ENCODE assay signal across 24 cellular contexts in the genomic region with DNA sequence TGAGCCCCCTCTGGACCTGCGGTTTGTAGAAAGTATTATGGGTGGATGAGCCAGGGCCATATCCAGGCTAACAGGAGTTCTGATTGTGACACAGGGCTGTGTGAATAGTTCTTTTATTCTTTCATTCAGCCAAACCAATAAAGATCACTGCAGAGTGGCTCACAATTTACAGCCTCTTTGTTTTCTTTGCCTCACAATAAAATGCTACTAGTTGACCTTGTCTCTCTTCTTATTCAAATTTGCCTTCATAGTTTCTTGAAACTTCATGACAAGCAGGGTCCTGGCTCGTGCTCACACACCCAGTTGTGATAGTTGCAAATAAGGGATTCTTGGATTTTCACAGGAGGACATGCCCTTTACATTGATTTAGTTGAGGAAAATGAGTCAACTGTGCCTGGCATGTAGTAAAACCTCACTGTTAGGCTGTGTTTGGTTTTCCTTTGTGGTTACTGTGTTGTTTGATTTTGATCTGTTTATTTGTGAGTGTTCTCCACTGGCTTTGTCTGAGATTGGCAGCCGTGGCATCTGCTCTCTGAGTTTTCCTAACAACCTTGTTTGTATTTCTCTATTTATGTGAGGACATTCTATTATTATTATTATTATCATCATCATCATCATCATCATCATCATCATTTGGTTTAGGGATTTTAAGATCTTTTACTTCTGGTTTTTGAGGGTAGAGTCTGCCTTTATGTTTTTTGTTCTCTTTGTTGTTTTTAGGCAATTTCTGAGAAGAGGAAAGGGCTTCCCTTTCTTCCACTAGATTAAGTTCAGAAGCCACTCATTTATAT. TPM values are rescaled to one million over a fixed set of nuclear protein-coding genes. Genes with fewer than 3 reads are reported as not detected.
DNase-seq lines count a peak whose midpoint lies in the region; ATAC-seq, FAIRE-seq and TF ChIP-seq lines count a peak whose summit lies in the region.
"Had no signal": no experiment of that assay in that cellular context is flagged by ENCODE, and none has a peak within 500 bp of the region (broad histone marks: within the 10 kb centered on the region; RNA-seq: fewer than 3 reads in every experiment).

No MANE protein-coding gene starts in this region.

- no peak overlapping the region for H4K5ac ChIP-seq in H1 (ENCODE audit: insufficient read length, low read depth, low read length)

- H3K4ac ChIP-seq in H1 (replicated peaks; ENCODE audit: insufficient read length, low read depth, low read length), result no peak overlapping the region

- H4K20me1 ChIP-seq in HCT116 (ENCODE audit: insufficient read depth), result no peaks in the 10 kb centered on the region
- no peaks in the 10 kb centered on the region for H4K20me1 ChIP-seq in H1 (replicated peaks in 1 of 2; ENCODE audit: control insufficient read depth in 1 of 2, insufficient read depth in 2 of 2, low read length in 2 of 2)
- H4K20me1 ChIP-seq in hepatocyte (ENCODE audit: insufficient read depth, poor library complexity, severe bottlenecking), result no peaks in the 10 kb centered on the region
- H4K20me1 ChIP-seq: BLaER1 treated with 17β-estradiol and CSF1 and Interleukin-3, amounts not matched to agents 10 nM and 100 nM had no signal

- ATAC-seq in HCT116, result peak; percentile 53
- no peak for ATAC-seq in GM21360 (IDR thresholded peaks at IDR 0.05; ENCODE audit: unreplicated experiment)
- ATAC-seq: activated CD8-positive, alpha-beta memory T cell treated with anti-CD3 and anti-CD28 coated beads, Interleukin-2, amount 10 ng/mL, durations not matched to agents 7 days and 5 days; left lobe of liver; psoas muscle; T-cell had no signal

- H3K79me1 ChIP-seq in H1 (ENCODE audit: low read depth, low read length), result no peaks in the 10 kb centered on the region

- H3K27ac ChIP-seq in HCT116 (ENCODE audit: low read depth, low read length), result no peak overlapping the region
- H3K27ac ChIP-seq in H1 (ENCODE audit: low read depth, low read length), result no peak overlapping the region
- H3K27ac ChIP-seq in hepatocyte, result no peak overlapping the region
- H3K27ac ChIP-seq: BLaER1 treated with 17β-estradiol and CSF1 and Interleukin-3, amounts not matched to agents 10 nM and 100 nM; HL-60; Peyer's patch; psoas muscle had no signal

- no peak overlapping the region for H4K8ac ChIP-seq in H1 (ENCODE audit: extremely low read depth, insufficient read depth, low read length)

- H3K4me2 ChIP-seq in HCT116 (ENCODE audit: low read length) (peak overlapping the region; percentile 34; the same call in 1 of the 2 replicates), H1 (ENCODE audit: insufficient read depth in 1 of 2, low read depth in 2 of 2, low read length in 2 of 2) (peak overlapping the region; percentile 16 to 49), hepatocyte (no peak overlapping the region)
- H3K4me2 ChIP-seq: BLaER1 treated with 17β-estradiol and CSF1 and Interleukin-3, amounts not matched to agents 10 nM and 100 nM had no signal

- no peak overlapping the region for H2BK120ac ChIP-seq in H1 (replicated peaks; ENCODE audit: low read depth, low read length)

- H3K56ac ChIP-seq in H1 (replicated peaks; ENCODE audit: insufficient read length, low read depth, low read length), result no peak overlapping the region

- no TSS peak for BruUV-seq in HCT116 (replicated peaks; lab: Mats Ljungman, UMichigan)

- no peak overlapping the region for H3K4me3 ChIP-seq in HCT116 (replicated peaks in 1 of 2; ENCODE audit: low read depth in 1 of 2, low read length in 2 of 2)
- H3K4me3 ChIP-seq in H1 (ENCODE audit: extremely low read depth in 1 of 4, insufficient read depth in 2 of 4, low read depth in 3 of 4, low read length in 4 of 4), result no peak overlapping the region; a peak in 1 of 8 replicates
- no peak overlapping the region for H3K4me3 ChIP-seq in hepatocyte
- H3K4me3 ChIP-seq: BLaER1 treated with 17β-estradiol and CSF1 and Interleukin-3, amounts not matched to agents 10 nM and 100 nM; Peyer's patch; psoas muscle; transverse colon had no signal

- no peak overlapping the region for H4K91ac ChIP-seq in H1 (replicated peaks; ENCODE audit: insufficient read length, low read length)

- H3K4me1 ChIP-seq in HCT116 (ENCODE audit: control insufficient read depth in 1 of 2, insufficient read depth in 2 of 2, low read length in 2 of 2) (peaks cover 4 to 8% of the 10 kb centered on the region in 2 experiments), H1 (replicated peaks in 1 of 4; ENCODE audit: control insufficient read depth in 3 of 4, insufficient read depth in 4 of 4, low read length in 3 of 4) (no peaks in the 10 kb centered on the region), hepatocyte (ENCODE audit: insufficient read depth) (no peaks in the 10 kb centered on the region)
- H3K4me1 ChIP-seq: BLaER1 treated with 17β-estradiol and CSF1 and Interleukin-3, amounts not matched to agents 10 nM and 100 nM; Peyer's patch; psoas muscle had no signal

- DNase-seq in HCT116 (ENCODE audit: low read depth, low spot score) (peak; percentile 28), NCI-H748 treated with DMSO at 0.1 percent for 48 hours (lab: John Stamatoyannopoulos, UW) (peak; percentile 46), H1 (ENCODE audit: low read depth in 1 of 2, low spot score in 2 of 2) (no peak), pons (ENCODE audit: low spot score) (peak; percentile 79), GOT3 (lab: John Stamatoyannopoulos, UW) (no peak), hepatocyte (ENCODE audit: low spot score) (no peak)
- no peak for DNase-seq in stimulated activated naive CD4-positive, alpha-beta T cell (lab: John Stamatoyannopoulos, UW)
- DNase-seq: activated B cell treated with CpG ODN at 0.5 μM for 24 hours; activated CD8-positive, alpha-beta memory T cell treated with anti-CD3 and anti-CD28 coated beads, Interleukin-2, amount 10 ng/mL, durations not matched to agents 7 days and 5 days; activated naive CD4-positive, alpha-beta T cell treated with anti-CD3 and anti-CD28 coated beads, Interleukin-2, amount 50 U/mL, for 16 hours; DMS79; Karpas-422; naive B cell; NCI-H2171 treated with DMSO at 0.1 percent for 48 hours; Peyer's patch; psoas muscle; stimulated activated CD8-positive, alpha-beta memory T cell treated with anti-CD3 and anti-CD28 coated beads, Interleukin-4, amount 100 ng/mL, for 48 hours; T-cell; transverse colon had no signal

- H3K14ac ChIP-seq in H1 (ENCODE audit: insufficient read length), result no peak overlapping the region

- RAD21 ChIA-PET in HCT116 (lab: Charles Lee; ENCODE audit: low non-redundant PET in 1 of 2, low total read pairs in 2 of 2, uncharacterized antibody in 2 of 2, unreplicated experiment in 2 of 2), result no interaction called here

- TF ChIP-seq POLR2A in HCT116 (IDR thresholded peaks at IDR 0.05; ENCODE audit: borderline replicate concordance, extremely low read depth, insufficient read depth, insufficient read length) (no peak), H1 (IDR thresholded peaks at IDR 0.05; ENCODE audit: control extremely low read depth in 1 of 2, low read depth in 2 of 2, low read length in 2 of 2) (no peak)

- intact Hi-C loops in HCT116 (cut with micrococcal nuclease), result no loop called here

- 0 out of 2 replicates have a peak overlapping the region, but pooled peaks have one; percentile 0 for H3K9ac ChIP-seq in HCT116 (ENCODE audit: low read length)
- no peak overlapping the region for H3K9ac ChIP-seq in H1 (replicated peaks in 1 of 4; ENCODE audit: extremely low read depth in 1 of 4, low read depth in 3 of 4, low read length in 3 of 4)
- H3K9ac ChIP-seq: BLaER1 treated with 17β-estradiol and CSF1 and Interleukin-3, amounts not matched to agents 10 nM and 100 nM had no signal

- POLR2A ChIA-PET in HCT116 (lab: Charles Lee) (no interaction called here), H1 (lab: Charles Lee; ENCODE audit: partially characterized antibody) (no interaction called here)

- H3K79me2 ChIP-seq in HCT116 (ENCODE audit: insufficient read depth, low read length) (no peaks in the 10 kb centered on the region), H1 (ENCODE audit: control insufficient read depth in 1 of 2, insufficient read depth in 2 of 2, low read length in 2 of 2) (no peaks in the 10 kb centered on the region), hepatocyte (no peaks in the 10 kb centered on the region)

- TF ChIP-seq CTCF in HCT116 (IDR thresholded peaks at IDR 0.05 in 2 of 3, conservative IDR thresholded peaks at IDR 0.05 in 1 of 3; ENCODE audit: borderline replicate concordance in 1 of 3, insufficient read depth in 1 of 3, low read depth in 2 of 3, low read length in 2 of 3) (no peak), H1 (IDR thresholded peaks at IDR 0.05; ENCODE audit: control extremely low read depth in 1 of 3, insufficient read depth in 1 of 3, low read depth in 1 of 3, low read length in 3 of 3) (no peak), hepatocyte (IDR thresholded peaks at IDR 0.05; ENCODE audit: poor library complexity) (no peak)

- H2AFZ ChIP-seq in HCT116 (ENCODE audit: low read depth, low read length, poor library complexity, severe bottlenecking) (no peak overlapping the region), H1 (ENCODE audit: low read length) (no peak overlapping the region), hepatocyte (no peak overlapping the region)

- no peak overlapping the region for H2BK20ac ChIP-seq in H1 (ENCODE audit: low read length)

- no peak for TF ChIP-seq EP300 in H1 (IDR thresholded peaks at IDR 0.05; ENCODE audit: borderline replicate concordance in 1 of 2, low read depth in 2 of 2, low read length in 2 of 2)

- 0 out of 2 replicates have a peak overlapping the region, but pooled peaks have one; percentile 40 for H2BK12ac ChIP-seq in H1 (ENCODE audit: low read depth, low read length)

- H2BK15ac ChIP-seq in H1 (ENCODE audit: low read length), result 0 out of 2 replicates have a peak overlapping the region, but pooled peaks have one; percentile 46

- H3K9me2 ChIP-seq in HCT116 (ENCODE audit: insufficient read depth) (no peaks in the 10 kb centered on the region), hepatocyte (replicated peaks; ENCODE audit: insufficient read depth) (no peaks in the 10 kb centered on the region)

- FAIRE-seq in H1 (lab: Jason Lieb, UNC), result no peak

- no peak overlapping the region; the same call in 1 of the 2 replicates for H3K18ac ChIP-seq in H1 (ENCODE audit: extremely low read depth, low read length)

- CTCF ChIA-PET in HCT116 (lab: Charles Lee), result no interaction called here
- CTCF ChIA-PET in H1 (lab: Charles Lee; ENCODE audit: partially characterized antibody), result interaction anchor here (1.0 kb wide), 1 partner anchor 13 kb away, joined by 3 read pairs; no protein-coding TSS in a partner anchor

- no peak overlapping the region for H2BK5ac ChIP-seq in H1 (ENCODE audit: low read depth, low read length)

- no peaks in the 10 kb centered on the region for H3K23me2 ChIP-seq in H1 (ENCODE audit: low read depth, low read length)

- no peak overlapping the region; the same call in 1 of the 2 replicates for H2AK5ac ChIP-seq in H1 (ENCODE audit: low read depth, low read length)

- 39% methylated on average over 3 of the region's 3 CpGs; no CpG with 5 or more reads in 1 of the 2 experiments for WGBS in H1 (ENCODE audit: extremely low coverage in 1 of 2, insufficient coverage in 1 of 2, insufficient read length in 1 of 2, insufficient replicate concordance in 2 of 2, low coverage in 1 of 2, low lambda C conversion rate in 2 of 2, missing lambda C conversion rate in 1 of 2), 2 experiments
- 39% methylated on average over 3 of the region's 3 CpGs for WGBS in hepatocyte (ENCODE audit: low lambda C conversion rate, missing lambda C conversion rate)

- TF ChIP-seq RAD21 in HCT116 (IDR thresholded peaks at IDR 0.05; ENCODE audit: low read depth), result no peak
- no peak for TF ChIP-seq RAD21 in H1 (IDR thresholded peaks at IDR 0.05 in 1 of 2, conservative IDR thresholded peaks at IDR 0.05 in 1 of 2; ENCODE audit: low read depth in 2 of 2, low read length in 2 of 2)

- H3K9me3 ChIP-seq in HCT116 (ENCODE audit: control insufficient read depth in 1 of 2, insufficient read depth in 1 of 2, low read depth in 1 of 2, low read length in 2 of 2), result no peaks in the 10 kb centered on the region
- H3K9me3 ChIP-seq in H1 (ENCODE audit: insufficient read depth in 2 of 2, low read depth in 1 of 2, low read length in 1 of 2), result no peaks in the 10 kb centered on the region
- H3K9me3 ChIP-seq in hepatocyte (ENCODE audit: low read depth), result no peaks in the 10 kb centered on the region
- H3K9me3 ChIP-seq: BLaER1 treated with 17β-estradiol and CSF1 and Interleukin-3, amounts not matched to agents 10 nM and 100 nM; Peyer's patch; psoas muscle; transverse colon had no signal

- H3K27me3 ChIP-seq in HCT116 (ENCODE audit: insufficient read depth, low read length) (no peaks in the 10 kb centered on the region), H1 (replicated peaks in 1 of 4; ENCODE audit: control insufficient read depth in 3 of 4, extremely low read depth in 1 of 4, insufficient read depth in 3 of 4, low read length in 3 of 4) (no peaks in the 10 kb centered on the region), hepatocyte (no peaks in the 10 kb centered on the region)
- H3K27me3 ChIP-seq: BLaER1 treated with 17β-estradiol and CSF1 and Interleukin-3, amounts not matched to agents 10 nM and 100 nM; Peyer's patch; transverse colon had no signal

- no peak overlapping the region for H3K23ac ChIP-seq in H1 (ENCODE audit: insufficient read length)

- H3K36me3 ChIP-seq in HCT116 (ENCODE audit: control insufficient read depth in 1 of 2, insufficient read depth in 2 of 2, low read length in 2 of 2), result no peaks in the 10 kb centered on the region
- H3K36me3 ChIP-seq in H1 (ENCODE audit: control insufficient read depth in 2 of 4, insufficient read depth in 4 of 4, low read length in 3 of 4), result no peaks in the 10 kb centered on the region
- H3K36me3 ChIP-seq in hepatocyte (replicated peaks; ENCODE audit: insufficient read depth, low read depth), result no peaks in the 10 kb centered on the region
- H3K36me3 ChIP-seq: BLaER1 treated with 17β-estradiol and CSF1 and Interleukin-3, amounts not matched to agents 10 nM and 100 nM; Peyer's patch; transverse colon had no signal

RNA-seq across cellular contexts. Expression of gene KRT6B, which starts 2.7 kb away (rescaled TPM):
- not detected for total RNA-seq in HCT116 (2021; ENCODE audit: unreplicated experiment)
- 0.03 and 0.06 TPM in 2 replicates for polyA plus RNA-seq in HCT116 (2012)
- total RNA-seq in H1 (2021; fragmentation: NEBNext Ultra II Directional; extraction: Animal tissue kit (Norgen Biotek cat#: 25700)), result not detected in 2 replicates
- polyA plus RNA-seq in H1 (2011; rRNA removed), result not detected in 2 replicates
- polyA plus RNA-seq in H1 (2011; cell fraction: cytosol; rRNA removed), result not detected
- not detected for polyA plus RNA-seq in H1 (2011; cell fraction: nucleus; rRNA removed)
- polyA plus RNA-seq in H1 (2012, experiment 1 of 2), result not detected in 4 replicates
- polyA plus RNA-seq in H1 (2012, experiment 2 of 2), result not detected
- polyA plus RNA-seq in H1 (2013, experiment 1 of 2), result not detected
- not detected for polyA plus RNA-seq in H1 (2013, experiment 2 of 2)
- not detected in 2 replicates for polyA minus RNA-seq in H1 (2011; rRNA and poly(A)+ RNA removed)
- not detected for polyA minus RNA-seq in H1 (2011; cell fraction: cytosol; rRNA and poly(A)+ RNA removed)
- polyA minus RNA-seq in H1 (2011; cell fraction: nucleus; rRNA and poly(A)+ RNA removed), result not detected
- 0.08 TPM in 1 of 2 replicates, not detected in the other for total RNA-seq in hepatocyte
- polyA plus RNA-seq in hepatocyte, result 0.10 and 0.42 TPM in 2 replicates
- total RNA-seq: activated B cell treated with CpG ODN at 0.5 μM for 24 hours; activated CD8-positive, alpha-beta memory T cell treated with anti-CD3 and anti-CD28 coated beads, Interleukin-2, amount 10 ng/mL, durations not matched to agents 7 days and 5 days; cerebellum; left lobe of liver; Peyer's patch; T-cell; transverse colon had no signal

RNA-seq across cellular contexts. Expression of gene KRT6C, which starts 19.0 kb away (rescaled TPM):
- total RNA-seq in HCT116 (2021; ENCODE audit: unreplicated experiment) (not detected), hepatocyte (0.07 and 0.32 TPM in 2 replicates)
- polyA plus RNA-seq in HCT116 (2012), result 0.04 TPM in 1 of 2 replicates, not detected in the other
- total RNA-seq in H1 (2021; fragmentation: NEBNext Ultra II Directional; extraction: Animal tissue kit (Norgen Biotek cat#: 25700)), result not detected in 2 replicates
- polyA plus RNA-seq in H1 (2011; rRNA removed) (not detected in 2 replicates), hepatocyte (0.18 and 1.3 TPM in 2 replicates)
- not detected for polyA plus RNA-seq in H1 (2011; cell fraction: cytosol; rRNA removed)
- polyA plus RNA-seq in H1 (2011; cell fraction: nucleus; rRNA removed), result not detected
- not detected in 4 replicates for polyA plus RNA-seq in H1 (2012, experiment 1 of 2)
- not detected for polyA plus RNA-seq in H1 (2012, experiment 2 of 2)
- polyA plus RNA-seq in H1 (2013, experiment 1 of 2), result not detected
- polyA plus RNA-seq in H1 (2013, experiment 2 of 2), result not detected
- not detected in 2 replicates for polyA minus RNA-seq in H1 (2011; rRNA and poly(A)+ RNA removed)
- polyA minus RNA-seq in H1 (2011; cell fraction: cytosol; rRNA and poly(A)+ RNA removed), result not detected
- not detected for polyA minus RNA-seq in H1 (2011; cell fraction: nucleus; rRNA and poly(A)+ RNA removed)
- total RNA-seq: activated B cell treated with CpG ODN at 0.5 μM for 24 hours; activated CD8-positive, alpha-beta memory T cell treated with anti-CD3 and anti-CD28 coated beads, Interleukin-2, amount 10 ng/mL, durations not matched to agents 7 days and 5 days; cerebellum; left lobe of liver; T-cell had no signal

RNA-seq across cellular contexts. Expression of gene KRT75, which starts 20.4 kb away (rescaled TPM):
- total RNA-seq in HCT116 (2021; ENCODE audit: unreplicated experiment) (not detected), hepatocyte (not detected in 2 replicates)
- not detected in 2 replicates for polyA plus RNA-seq in HCT116 (2012)
- total RNA-seq in H1 (2021; fragmentation: NEBNext Ultra II Directional; extraction: Animal tissue kit (Norgen Biotek cat#: 25700)), result not detected in 2 replicates
- polyA plus RNA-seq in H1 (2011; rRNA removed) (not detected in 2 replicates), hepatocyte (not detected in 2 replicates)
- polyA plus RNA-seq in H1 (2011; cell fraction: cytosol; rRNA removed), result not detected
- not detected for polyA plus RNA-seq in H1 (2011; cell fraction: nucleus; rRNA removed)
- polyA plus RNA-seq in H1 (2012, experiment 1 of 2), result not detected in 4 replicates
- polyA plus RNA-seq in H1 (2012, experiment 2 of 2), result not detected
- polyA plus RNA-seq in H1 (2013, experiment 1 of 2), result not detected
- not detected for polyA plus RNA-seq in H1 (2013, experiment 2 of 2)
- polyA minus RNA-seq in H1 (2011; rRNA and poly(A)+ RNA removed), result not detected in 2 replicates
- not detected for polyA minus RNA-seq in H1 (2011; cell fraction: cytosol; rRNA and poly(A)+ RNA removed)
- not detected for polyA minus RNA-seq in H1 (2011; cell fraction: nucleus; rRNA and poly(A)+ RNA removed)
- total RNA-seq: activated B cell treated with CpG ODN at 0.5 μM for 24 hours; activated CD8-positive, alpha-beta memory T cell treated with anti-CD3 and anti-CD28 coated beads, Interleukin-2, amount 10 ng/mL, durations not matched to agents 7 days and 5 days; cerebellum; left lobe of liver; Peyer's patch; psoas muscle; T-cell; transverse colon had no signal
- polyA plus RNA-seq: psoas muscle had no signal

RNA-seq across cellular contexts. Expression of gene KRT6A, which starts 38.5 kb away (rescaled TPM):
- total RNA-seq in HCT116 (2021; ENCODE audit: unreplicated experiment) (0.66 TPM), hepatocyte (5.5 and 6.8 TPM in 2 replicates)
- 0.61 and 0.90 TPM in 2 replicates for polyA plus RNA-seq in HCT116 (2012)
- total RNA-seq in H1 (2021; fragmentation: NEBNext Ultra II Directional; extraction: Animal tissue kit (Norgen Biotek cat#: 25700)), result not detected in 2 replicates
- polyA plus RNA-seq in H1 (2011; rRNA removed) (0.08 and 0.11 TPM in 2 replicates), hepatocyte (0.54 and 2.3 TPM in 2 replicates)
- not detected for polyA plus RNA-seq in H1 (2011; cell fraction: cytosol; rRNA removed)
- not detected for polyA plus RNA-seq in H1 (2011; cell fraction: nucleus; rRNA removed)
- not detected in 4 replicates for polyA plus RNA-seq in H1 (2012, experiment 1 of 2)
- polyA plus RNA-seq in H1 (2012, experiment 2 of 2), result not detected
- polyA plus RNA-seq in H1 (2013, experiment 1 of 2), result not detected
- polyA plus RNA-seq in H1 (2013, experiment 2 of 2), result not detected
- 0.22 and 3.6 TPM in 2 replicates for polyA minus RNA-seq in H1 (2011; rRNA and poly(A)+ RNA removed)
- not detected for polyA minus RNA-seq in H1 (2011; cell fraction: cytosol; rRNA and poly(A)+ RNA removed)
- polyA minus RNA-seq in H1 (2011; cell fraction: nucleus; rRNA and poly(A)+ RNA removed), result not detected
- total RNA-seq: activated B cell treated with CpG ODN at 0.5 μM for 24 hours; activated CD8-positive, alpha-beta memory T cell treated with anti-CD3 and anti-CD28 coated beads, Interleukin-2, amount 10 ng/mL, durations not matched to agents 7 days and 5 days; cerebellum; left lobe of liver; T-cell; transverse colon had no signal

RNA-seq across cellular contexts. Expression of gene KRT82, which starts 48.5 kb away (rescaled TPM):
- total RNA-seq in HCT116 (2021; ENCODE audit: unreplicated experiment) (not detected), hepatocyte (not detected in 2 replicates)
- polyA plus RNA-seq in HCT116 (2012), result not detected in 2 replicates
- total RNA-seq in H1 (2021; fragmentation: NEBNext Ultra II Directional; extraction: Animal tissue kit (Norgen Biotek cat#: 25700)), result not detected in 2 replicates
- polyA plus RNA-seq in H1 (2011; rRNA removed) (not detected in 2 replicates), hepatocyte (not detected in 2 replicates)
- polyA plus RNA-seq in H1 (2011; cell fraction: cytosol; rRNA removed), result not detected
- polyA plus RNA-seq in H1 (2011; cell fraction: nucleus; rRNA removed), result not detected
- not detected in 4 replicates for polyA plus RNA-seq in H1 (2012, experiment 1 of 2)
- polyA plus RNA-seq in H1 (2012, experiment 2 of 2), result not detected
- polyA plus RNA-seq in H1 (2013, experiment 1 of 2), result not detected
- polyA plus RNA-seq in H1 (2013, experiment 2 of 2), result not detected
- polyA minus RNA-seq in H1 (2011; rRNA and poly(A)+ RNA removed), result not detected in 2 replicates
- not detected for polyA minus RNA-seq in H1 (2011; cell fraction: cytosol; rRNA and poly(A)+ RNA removed)
- polyA minus RNA-seq in H1 (2011; cell fraction: nucleus; rRNA and poly(A)+ RNA removed), result not detected
- total RNA-seq: activated B cell treated with CpG ODN at 0.5 μM for 24 hours; activated CD8-positive, alpha-beta memory T cell treated with anti-CD3 and anti-CD28 coated beads, Interleukin-2, amount 10 ng/mL, durations not matched to agents 7 days and 5 days; cerebellum; left lobe of liver; Peyer's patch; psoas muscle; T-cell; transverse colon had no signal
- polyA plus RNA-seq: psoas muscle had no signal

Comparison
In these comparisons a context has a peak if more than half of its experiments do, and no peak if none do; other contexts are left out.
1. DNase-seq: peak in HCT116 (single experiment), NCI-H748 treated with DMSO at 0.1 percent for 48 hours (single experiment) and pons (single experiment); none in H1 (0 of 2), GOT3 (single experiment), hepatocyte (single experiment) and stimulated activated naive CD4-positive, alpha-beta T cell (0 of 6).
2. Of the 16 proteins assayed by ChIP-seq in both H1 and HCT116: peak only in H1: none; only in HCT116: JUND; in both: none; in neither: 15.